Comparison of ENCODE assay signal across 9 cellular contexts in genomic region chr5:88142801-88143692, GRCh38.
DNase-seq lines count a peak whose midpoint lies in the region; ATAC-seq and TF ChIP-seq lines count a peak whose summit lies in the region.
"Had no signal": no experiment of that assay in that cellular context is flagged by ENCODE, and none has a peak within 500 bp of the region (broad histone marks: within the 10 kb centered on the region; RNA-seq: fewer than 3 reads in every experiment).

No MANE protein-coding gene starts in this region.

- peak overlapping the region; percentile 31 for H3K4me3 Mint-ChIP-seq in T-helper 17 cell
- H3K4me3 Mint-ChIP-seq in glutamatergic neuron (ENCODE audit: unreplicated experiment), result no peak overlapping the region

- no peaks in the 10 kb centered on the region for H3K36me3 Mint-ChIP-seq in T-helper 17 cell (ENCODE audit: low read depth)
- no peaks in the 10 kb centered on the region for H3K36me3 Mint-ChIP-seq in glutamatergic neuron (ENCODE audit: unreplicated experiment)

- H3K27ac Mint-ChIP-seq in T-helper 17 cell (no peak overlapping the region), glutamatergic neuron (ENCODE audit: unreplicated experiment) (no peak overlapping the region)

- no peak for ATAC-seq in T-helper 17 cell
- no peak for ATAC-seq in left cardiac atrium
- no peak for ATAC-seq in GM21390 (IDR thresholded peaks at IDR 0.05; ENCODE audit: unreplicated experiment)
- no peak for ATAC-seq in GM21367 (IDR thresholded peaks at IDR 0.05; ENCODE audit: unreplicated experiment)

- no peaks in the 10 kb centered on the region for H3K9me3 Mint-ChIP-seq in glutamatergic neuron (ENCODE audit: unreplicated experiment)

- H3K27me3 Mint-ChIP-seq in T-helper 17 cell (peaks cover 37% of the 10 kb centered on the region), glutamatergic neuron (ENCODE audit: unreplicated experiment) (peaks cover 8% of the 10 kb centered on the region)

- DNase-seq in ELF-1 (ENCODE audit: low read depth, low spot score) (peak; percentile 26), T-helper 17 cell (no peak), left cardiac atrium (peak; percentile 40), putamen (ENCODE audit: low spot score) (peak; percentile 65), NCI-H2029 (lab: John Stamatoyannopoulos, UW) (no peak), glutamatergic neuron (no peak)
- DNase-seq: activated CD8-positive, alpha-beta memory T cell treated with anti-CD3 and anti-CD28 coated beads, Interleukin-2, amount 50 U/mL, for 48 hours had no signal

- peaks cover 7% of the 10 kb centered on the region for H3K9me3 ChIP-seq in T-helper 17 cell (ENCODE audit: control insufficient read depth, low read length, poor library complexity, severe bottlenecking)

- H3K4me1 Mint-ChIP-seq in T-helper 17 cell (peaks cover 9% of the 10 kb centered on the region), glutamatergic neuron (ENCODE audit: low read depth, unreplicated experiment) (peaks cover 4% of the 10 kb centered on the region)

- intact Hi-C loops in left cardiac atrium (cut with DNase I), result loop anchor here (5.0 to 10.0 kb wide), 2 partner anchors 532 to 539 kb away; no protein-coding TSS in a partner anchor

- no peak for TF ChIP-seq CTCF in glutamatergic neuron (IDR thresholded peaks at IDR 0.05; ENCODE audit: partially characterized antibody, unreplicated experiment)

Comparison
In these comparisons a context has a peak if more than half of its experiments do, and no peak if none do; other contexts are left out.
1. DNase-seq: peak in ELF-1 (single experiment), left cardiac atrium (single experiment) and putamen (single experiment); none in T-helper 17 cell (0 of 3), NCI-H2029 (single experiment) and glutamatergic neuron (single experiment).